ENCODE assay signal across 8 cellular contexts in genomic region chr5:66742083-66742895, GRCh38.
A peak's percentile ranks its signal among the peaks of the same experiment; 100 is the strongest.
DNase-seq lines count a peak whose midpoint lies in the region; ATAC-seq and TF ChIP-seq lines count a peak whose summit lies in the region.

No MANE protein-coding gene starts in this region.

- no peaks in the 10 kb centered on the region for H3K36me3 ChIP-seq in kidney epithelial cell (ENCODE audit: control insufficient read depth, insufficient read depth, low read length)

- DNase-seq in ACHN = peak; percentile 36
- no peak for DNase-seq in GM13977 (ENCODE audit: low spot score)
- no peak for DNase-seq in astrocyte of the cerebellum (ENCODE audit: low read depth)
- no peak for DNase-seq in kidney epithelial cell (ENCODE audit: low read depth)
- no peak for DNase-seq in H4 (ENCODE audit: low spot score)
- no peak for DNase-seq in NCI-H187 (lab: John Stamatoyannopoulos, UW)

- no peak overlapping the region for H3K4me3 ChIP-seq in astrocyte of the cerebellum (ENCODE audit: low read depth, low read length)
- no peak overlapping the region for H3K4me3 ChIP-seq in kidney epithelial cell (ENCODE audit: low read depth, low read length)

- H3K27me3 ChIP-seq in kidney epithelial cell (ENCODE audit: control insufficient read depth, insufficient read depth, low read length) = no peaks in the 10 kb centered on the region

- in situ Hi-C loops in ACHN (cut with HindIII; ENCODE audit: low pct_ligation_motif_present, low pct_unique_long_range_greater_than_20kb, low sequenced_read_pairs) = no loop called here
- in situ Hi-C loops in GM13977 (cut with MboI; ENCODE audit: low pct_unique_long_range_greater_than_20kb, low sequenced_read_pairs, unreplicated experiment) = no loop called here
- in situ Hi-C loops in astrocyte of the cerebellum (cut with HindIII; ENCODE audit: low sequenced_read_pairs) = loop anchor here (5.0 kb wide), 1 partner anchor 40 kb away; no protein-coding TSS in a partner anchor

- TF ChIP-seq CTCF in GM13977 (IDR thresholded peaks at IDR 0.05; ENCODE audit: extremely low read depth, insufficient read depth, missing control alignments) (peak; percentile 14), astrocyte of the cerebellum (IDR thresholded peaks at IDR 0.05; ENCODE audit: low read depth, low read length, missing control alignments) (peak; percentile 23), kidney epithelial cell (IDR thresholded peaks at IDR 0.05; ENCODE audit: insufficient read depth, low read length, poor library complexity, severe bottlenecking) (peak; percentile 38)

- ATAC-seq in GM18873 (IDR thresholded peaks at IDR 0.05; ENCODE audit: low FRiP score, unreplicated experiment) = no peak
- ATAC-seq in GM21390 (IDR thresholded peaks at IDR 0.05; ENCODE audit: unreplicated experiment) = no peak
